Comparison of ENCODE assay signal across 14 cellular contexts in the genomic region with DNA sequence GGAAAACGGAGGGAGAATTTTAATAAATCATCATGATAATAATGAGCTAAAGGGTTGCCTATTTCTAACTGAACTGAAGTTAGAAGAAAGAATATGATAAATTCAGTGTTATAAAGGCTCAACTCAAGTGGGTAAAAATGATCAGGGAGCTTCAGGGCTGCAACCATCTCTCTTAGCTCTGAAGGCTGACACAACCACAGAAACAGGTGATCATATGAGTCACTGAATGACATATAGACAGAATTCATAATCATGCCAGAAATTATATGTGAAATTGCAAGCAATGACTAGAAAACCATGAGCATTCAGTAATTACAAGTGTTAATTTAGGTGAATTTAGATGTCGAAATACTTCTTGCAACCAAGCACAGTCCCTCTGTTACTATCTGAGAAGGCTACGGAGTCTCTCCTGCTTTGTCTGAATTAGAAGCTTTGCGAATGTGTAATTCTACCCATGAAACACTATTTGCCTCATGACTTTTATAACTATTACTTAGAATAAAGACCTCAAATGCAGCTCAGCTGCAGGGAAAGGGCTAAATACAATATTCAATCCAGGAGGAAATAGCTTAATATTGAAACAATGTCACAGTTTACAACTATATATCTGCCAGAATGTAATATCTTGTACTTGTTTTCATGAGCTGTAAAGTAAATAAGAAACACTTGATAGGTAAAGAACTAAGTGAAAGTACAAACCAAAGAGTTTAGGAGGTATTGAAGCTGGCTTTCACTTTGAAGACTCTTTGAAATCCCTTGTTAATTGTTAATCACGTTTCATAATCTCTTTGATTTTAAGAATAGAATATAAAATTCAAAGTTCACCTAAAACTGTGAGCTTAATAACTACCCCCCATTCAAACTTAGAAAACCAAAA.
"Had no signal": no experiment of that assay in that cellular context is flagged by ENCODE, and none has a peak within 500 bp of the region (broad histone marks: within the 10 kb centered on the region; RNA-seq: fewer than 3 reads in every experiment).

No MANE protein-coding gene starts in this region.

- FAIRE-seq: frontal cortex, keratinocyte had no signal

- H3K36me3 Mint-ChIP-seq: activated naive CD8-positive, alpha-beta T cell had no signal

- DNase-seq: activated CD4-positive, alpha-beta T cell treated with anti-CD3 and anti-CD28 coated beads for 1 hour; activated CD4-positive, alpha-beta T cell treated with anti-CD3 and anti-CD28 coated beads, Interleukin-2, amount 50 U/mL, for 4 hours; activated gamma-delta T cell; amniotic stem cell; dorsolateral prefrontal cortex; left lung; stimulated activated naive CD8-positive, alpha-beta T cell treated with anti-CD3 and anti-CD28 coated beads, Interleukin-15, Interleukin-2, amounts not matched to agents 100 U/mL and 50 U/mL, for 24 hours; substantia nigra; tibial artery; WERI-Rb-1 had no signal

- H3K9me3 Mint-ChIP-seq: neural crest cell had no signal

- H3K27ac Mint-ChIP-seq: activated naive CD8-positive, alpha-beta T cell had no signal

- H3K4me1 Mint-ChIP-seq: neural crest cell had no signal

- H3K4me3 Mint-ChIP-seq: activated naive CD8-positive, alpha-beta T cell; neural crest cell had no signal

- ATAC-seq: left lung; stimulated activated naive CD8-positive, alpha-beta T cell treated with anti-CD3 and anti-CD28 coated beads, Interleukin-15, Interleukin-2, amounts not matched to agents 100 U/mL and 50 U/mL, for 24 hours had no signal

- H3K27me3 Mint-ChIP-seq: activated naive CD8-positive, alpha-beta T cell had no signal

- H3K4me3 ChIP-seq: dorsolateral prefrontal cortex, left lung, tibial artery had no signal
